ENCODE assay signal across 15 cellular contexts in the genomic region with DNA sequence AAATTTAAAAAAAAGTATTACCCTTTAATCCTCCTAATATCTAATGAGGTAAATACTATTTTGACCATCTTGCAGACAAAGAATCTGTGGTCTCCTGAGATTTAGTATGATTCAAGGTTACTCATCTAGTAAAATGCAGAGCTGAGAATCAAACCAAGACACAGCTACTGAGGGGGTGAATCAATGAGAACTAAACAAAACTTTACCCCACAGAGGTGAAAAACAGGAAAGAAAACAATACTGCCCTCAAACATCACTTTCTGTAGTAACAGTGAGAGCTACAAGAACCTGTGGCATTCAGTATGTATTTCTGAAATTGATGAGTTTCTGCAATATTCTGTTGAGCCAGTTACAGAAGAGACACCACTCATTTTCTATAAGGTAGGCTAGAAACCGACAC.
A peak's percentile ranks its signal among the peaks of the same experiment; 100 is the strongest.
DNase-seq lines count a peak whose midpoint lies in the region; ATAC-seq, FAIRE-seq and TF ChIP-seq lines count a peak whose summit lies in the region.
"Had no signal": no experiment of that assay in that cellular context is flagged by ENCODE, and none has a peak within 500 bp of the region (broad histone marks: within the 10 kb centered on the region; RNA-seq: fewer than 3 reads in every experiment).

No MANE protein-coding gene starts in this region.

- peaks cover 27% of the 10 kb centered on the region for H3K4me1 ChIP-seq in A549
- peaks cover 16% of the 10 kb centered on the region for H3K4me1 ChIP-seq in PC-3 (ENCODE audit: insufficient read depth, low read length)
- no peaks in the 10 kb centered on the region for H3K4me1 ChIP-seq in esophagus squamous epithelium

- ATAC-seq in A549 = no peak; a peak in 1 of 6 replicates
- ATAC-seq in PC-3 = peak; percentile 97
- ATAC-seq: K562, left lobe of liver had no signal

- DNase-seq in A549 (ENCODE audit: low read depth in 1 of 2, low spot score in 1 of 2) (no peak), GM04503 (ENCODE audit: low read depth) (peak; percentile 11), PC-3 (peak; percentile 81), fibroblast of the aortic adventitia (ENCODE audit: low read depth) (peak; percentile 48), NCI-H1092 (lab: John Stamatoyannopoulos, UW) (no peak), NCI-H748 (lab: John Stamatoyannopoulos, UW; ENCODE audit: unreplicated experiment) (no peak), head of caudate nucleus (no peak), esophagus squamous epithelium (lab: John Stamatoyannopoulos, UW) (no peak)
- DNase-seq: activated CD8-positive, alpha-beta memory T cell treated with anti-CD3 and anti-CD28 coated beads for 24 hours; C1 segment of cervical spinal cord; dorsolateral prefrontal cortex; glutamatergic neuron; H7 had no signal

- H2AFZ ChIP-seq in PC-3 (ENCODE audit: low read length) = no peak overlapping the region

- H3K36me3 ChIP-seq in PC-3 (ENCODE audit: low read depth, low read length) (0 out of 2 replicates have a peak, but pooled peaks cover 6% of the 10 kb centered on the region), esophagus squamous epithelium (peaks cover 0 to 67% (median 4%) of the 10 kb centered on the region in 3 donors)

- no peaks in the 10 kb centered on the region for H4K20me1 ChIP-seq in PC-3 (ENCODE audit: low read length)

- no peaks in the 10 kb centered on the region for H3K79me2 ChIP-seq in PC-3 (ENCODE audit: low read length)

- no peak for TF ChIP-seq POLR2A in A549 (IDR thresholded peaks at IDR 0.05; ENCODE audit: low read length)
- TF ChIP-seq POLR2A in esophagus squamous epithelium (IDR thresholded peaks at IDR 0.05) = no peak

- no peak for TF ChIP-seq RAD21 in A549 (conservative IDR thresholded peaks at IDR 0.05 in 1 of 2, IDR thresholded peaks at IDR 0.05 in 1 of 2)

- H3K4me2 ChIP-seq in A549 (0 out of 3 replicates have a peak overlapping the region, but pooled peaks have one; percentile 11), PC-3 (ENCODE audit: low read length) (peak overlapping the region; percentile 11; the same call in 1 of the 2 replicates)

- TF ChIP-seq CTCF in A549 (IDR thresholded peaks at IDR 0.05) = no peak
- no peak for TF ChIP-seq CTCF in PC-3 (conservative IDR thresholded peaks at IDR 0.05; ENCODE audit: low read depth, low read length)
- no peak for TF ChIP-seq CTCF in fibroblast of the aortic adventitia (IDR thresholded peaks at IDR 0.05; ENCODE audit: insufficient read depth, low read length)
- TF ChIP-seq CTCF in esophagus squamous epithelium (IDR thresholded peaks at IDR 0.05) = no peak

- H3K9me3 ChIP-seq in A549 (no peaks in the 10 kb centered on the region), PC-3 (ENCODE audit: low read length) (no peaks in the 10 kb centered on the region), esophagus squamous epithelium (no peaks in the 10 kb centered on the region)

- H3K9ac ChIP-seq in PC-3 (ENCODE audit: low read length) = no peak overlapping the region

- CTCF ChIA-PET in A549 (lab: Yijun Ruan, JAX) (interaction anchor here (1.1 kb wide), 1 partner anchor 13 kb away, joined by 3 read pairs; no protein-coding TSS in a partner anchor), PC-3 (lab: Charles Lee) (interaction anchor here (0.5 kb wide), 1 partner anchor 57 kb away, joined by 3 read pairs; no protein-coding TSS in a partner anchor)

- WGBS in A549 (ENCODE audit: missing lambda C conversion rate) = 100% methylated on average over 1 of the region's 1 CpG
- 100% methylated on average over 1 of the region's 1 CpG for WGBS in esophagus squamous epithelium, 2 donors

- H3K4me3 ChIP-seq in A549 (no peak overlapping the region), PC-3 (ENCODE audit: low read length) (no peak overlapping the region), fibroblast of the aortic adventitia (ENCODE audit: low read depth, low read length) (no peak overlapping the region), esophagus squamous epithelium (no peak overlapping the region)
- H3K4me3 ChIP-seq: dorsolateral prefrontal cortex, K562 had no signal

- POLR2A ChIA-PET in A549 (lab: Yijun Ruan, JAX) (no interaction called here), PC-3 (lab: Charles Lee; ENCODE audit: unreplicated experiment) (no interaction called here)

- H3F3A ChIP-seq in PC-3 (ENCODE audit: low read length, unreplicated experiment) = no peaks in the 10 kb centered on the region

- no peak for FAIRE-seq in A549 (lab: Jason Lieb, UNC)
- FAIRE-seq: K562 had no signal

- intact Hi-C loops in PC-3 (cut with micrococcal nuclease) = loop anchor here (5.0 to 10.0 kb wide), 2 partner anchors 141 to 264 kb away; a partner anchor contains a TSS
- intact Hi-C loops in head of caudate nucleus (cut with DNase I) = no loop called here
- intact Hi-C loops in esophagus squamous epithelium (cut with DNase I) = no loop called here

- H3K27ac ChIP-seq in A549 (peak overlapping the region; percentile 22 to 53; a peak in 3 of 6 replicates), PC-3 (ENCODE audit: low read length) (peak overlapping the region; percentile 42), esophagus squamous epithelium (no peak overlapping the region)
- H3K27ac ChIP-seq: dorsolateral prefrontal cortex had no signal

- no peak for TF ChIP-seq EP300 in A549 (IDR thresholded peaks at IDR 0.05)

- H3K27me3 ChIP-seq in PC-3 (ENCODE audit: low read length) (no peaks in the 10 kb centered on the region), esophagus squamous epithelium (no peaks in the 10 kb centered on the region)
- H3K27me3 ChIP-seq: dorsolateral prefrontal cortex had no signal

- H3K9me2 ChIP-seq in PC-3 (replicated peaks; ENCODE audit: low read length) = no peaks in the 10 kb centered on the region

- no TSS peak for BruUV-seq in PC-3 (replicated peaks; lab: Mats Ljungman, UMichigan)

TF ChIP-seq in A549, 52 proteins besides CTCF, POLR2A, EP300 and RAD21:
- TF ChIP-seq RCOR1 (IDR thresholded peaks at IDR 0.05; ENCODE audit: low read depth, low read length) (no peak), MYC (IDR thresholded peaks at IDR 0.05; ENCODE audit: borderline replicate concordance, low read length) (no peak), RFX5 (IDR thresholded peaks at IDR 0.05) (no peak), CEBPB (IDR thresholded peaks at IDR 0.05) (no peak), HEYL (CRISPR knock-in tag; IDR thresholded peaks at IDR 0.05) (no peak), RNF2 (IDR thresholded peaks at IDR 0.05; ENCODE audit: borderline replicate concordance, low read depth) (no peak)

Comparison
In these comparisons a context has a peak if more than half of its experiments do, and no peak if none do; other contexts are left out.
1. DNase-seq: peak in GM04503 (single experiment), PC-3 (single experiment) and fibroblast of the aortic adventitia (single experiment); none in A549 (0 of 2), NCI-H1092 (single experiment), NCI-H748 (single experiment), head of caudate nucleus (0 of 42) and esophagus squamous epithelium (single experiment).
2. H3K27ac ChIP-seq: peak in A549 (2 of 2) and PC-3 (single experiment); none in esophagus squamous epithelium (0 of 4).